In genomic region chr6:152836523-152836922, GRCh38 we compare ENCODE assay signal across 23 cellular contexts.
"Had no signal": no experiment of that assay in that cellular context is flagged by ENCODE, and none has a peak within 500 bp of the region (broad histone marks: within the 10 kb centered on the region; RNA-seq: fewer than 3 reads in every experiment).

No MANE protein-coding gene starts in this region.

- H3K4me1 ChIP-seq: gastrocnemius medialis, lower lobe of right lung, parathyroid adenoma, right lobe of liver, suprapubic skin, transverse colon, upper lobe of right lung, uterus had no signal

- H3K27me3 Mint-ChIP-seq: progenitor cell of endocrine pancreas had no signal

- H3K79me2 ChIP-seq: parathyroid adenoma had no signal

- FAIRE-seq: keratinocyte had no signal

- H3K9me3 ChIP-seq: gastrocnemius medialis, lower lobe of right lung, right lobe of liver, suprapubic skin, transverse colon, upper lobe of right lung, uterus had no signal

- H3K27me3 ChIP-seq: gastrocnemius medialis, right lobe of liver, suprapubic skin, transverse colon, upper lobe of right lung, uterus had no signal

- H3K27ac ChIP-seq: gastrocnemius medialis, lower lobe of right lung, parathyroid adenoma, right lobe of liver, suprapubic skin, transverse colon, upper lobe of right lung, uterus had no signal

- H3K4me3 Mint-ChIP-seq: natural killer cell; stimulated activated naive CD8-positive, alpha-beta T cell treated with anti-CD3 and anti-CD28 coated beads, Interleukin-15, amount 100 ng/mL, for 72 hours had no signal

- H2AFZ ChIP-seq: parathyroid adenoma had no signal

- ATAC-seq: gastrocnemius medialis; left ventricle myocardium superior; lower lobe of right lung; natural killer cell; right lobe of liver; stimulated activated naive CD8-positive, alpha-beta T cell treated with anti-CD3 and anti-CD28 coated beads, Interleukin-15, amount 100 ng/mL, for 72 hours; upper lobe of right lung had no signal

- H3K4me1 Mint-ChIP-seq: natural killer cell; stimulated activated naive CD8-positive, alpha-beta T cell treated with anti-CD3 and anti-CD28 coated beads, Interleukin-15, amount 100 ng/mL, for 72 hours had no signal

- H3K4me2 ChIP-seq: smooth muscle cell had no signal

- H3K9me3 Mint-ChIP-seq: natural killer cell had no signal

- H3K4me3 ChIP-seq: gastrocnemius medialis, lower lobe of right lung, right lobe of liver, smooth muscle cell, suprapubic skin, transverse colon, upper lobe of right lung, uterus had no signal

- H3K9ac ChIP-seq: parathyroid adenoma had no signal

- DNase-seq: cortex of kidney; effector CD4-positive, alpha-beta T cell; foreskin fibroblast; gastrocnemius medialis; head of caudate nucleus; left ventricle myocardium superior; lower lobe of right lung; natural killer cell; right lobe of liver; stimulated activated CD4-positive, alpha-beta T cell treated with anti-CD3 and anti-CD28 coated beads, Interleukin-12 subunit alpha, Interleukin-12 subunit beta, amount 100 ng/mL, for 4 hours; stimulated activated CD4-positive, alpha-beta T cell treated with anti-CD3 and anti-CD28 coated beads, Interleukin-1b, Interleukin-23, amount 100 ng/mL, for 48 hours; stimulated activated CD4-positive, alpha-beta T cell treated with anti-CD3 and anti-CD28 coated beads, Interleukin-4, amount 100 ng/mL, for 1 hour; stimulated activated CD8-positive, alpha-beta memory T cell treated with anti-CD3 and anti-CD28 coated beads, Interleukin-4, amount 100 ng/mL, for 48 hours; stimulated activated naive CD4-positive, alpha-beta T cell; stimulated activated naive CD8-positive, alpha-beta T cell treated with anti-CD3 and anti-CD28 coated beads, Interleukin-15, amount 100 ng/mL, for 72 hours; transverse colon; upper lobe of right lung; uterus had no signal

- H3K36me3 ChIP-seq: gastrocnemius medialis, lower lobe of right lung, right lobe of liver, suprapubic skin, transverse colon, upper lobe of right lung, uterus had no signal

- H3K27ac Mint-ChIP-seq: natural killer cell, progenitor cell of endocrine pancreas had no signal
